ENCODE assay signal across 8 cellular contexts in genomic region chr3:185353823-185354614, GRCh38. TPM values are rescaled to one million over a fixed set of nuclear protein-coding genes. Genes with fewer than 3 reads are reported as not detected.
A peak's percentile ranks its signal among the peaks of the same experiment; 100 is the strongest.
DNase-seq lines count a peak whose midpoint lies in the region; ATAC-seq and TF ChIP-seq lines count a peak whose summit lies in the region.

No MANE protein-coding gene starts in this region.

- H3K9me3 Mint-ChIP-seq in activated B cell treated with CpG ODN at 0.5 μM for 24 hours = peaks cover 5% of the 10 kb centered on the region

- POLR2A ChIA-PET in activated B cell treated with CpG ODN at 0.5 μM for 24 hours (lab: Charles Lee) = no interaction called here

- DNase-seq in CD1c-positive myeloid dendritic cell (ENCODE audit: extremely low spot score) (peak; percentile 69), NCI-H2227 treated with DMSO at 0.1 percent for 48 hours (lab: John Stamatoyannopoulos, UW) (peak; percentile 61), activated B cell treated with CpG ODN at 0.5 μM for 24 hours (peak; percentile 19), cerebellum (ENCODE audit: low spot score) (peak; percentile 29), lower lobe of right lung (peak; percentile 73)
- DNase-seq in stimulated activated CD8-positive, alpha-beta memory T cell treated with anti-CD3 and anti-CD28 coated beads, Interleukin-2, amount 100 ng/mL, for 1 hour (ENCODE audit: low read depth in 2 of 2) = peak; percentile 15 to 21

- H3K27ac ChIP-seq in lower lobe of right lung = no peak overlapping the region

- ATAC-seq in GM19328 (IDR thresholded peaks at IDR 0.05; ENCODE audit: unreplicated experiment) = peak; percentile 91
- ATAC-seq in HG03342 (IDR thresholded peaks at IDR 0.05; ENCODE audit: unreplicated experiment) = peak; percentile 100
- peak; percentile 84 for ATAC-seq in activated B cell treated with CpG ODN at 0.5 μM for 24 hours (ENCODE audit: low read depth)
- ATAC-seq in lower lobe of right lung = peak; percentile 95 to 98

- no peaks in the 10 kb centered on the region for H3K27me3 ChIP-seq in lower lobe of right lung (ENCODE audit: low read depth)

- H3K27me3 Mint-ChIP-seq in activated B cell treated with CpG ODN at 0.5 μM for 24 hours = peaks cover 27% of the 10 kb centered on the region

- H3K36me3 Mint-ChIP-seq in activated B cell treated with CpG ODN at 0.5 μM for 24 hours (ENCODE audit: low read depth) = no peaks in the 10 kb centered on the region

- H3K27ac Mint-ChIP-seq in activated B cell treated with CpG ODN at 0.5 μM for 24 hours = no peak overlapping the region

- no peak overlapping the region for H3K4me3 ChIP-seq in lower lobe of right lung

- no peaks in the 10 kb centered on the region for H3K4me1 Mint-ChIP-seq in activated B cell treated with CpG ODN at 0.5 μM for 24 hours

- H3K4me3 Mint-ChIP-seq in activated B cell treated with CpG ODN at 0.5 μM for 24 hours = no peak overlapping the region

- H3K4me1 ChIP-seq in lower lobe of right lung = no peaks in the 10 kb centered on the region

- H3K9me3 ChIP-seq in lower lobe of right lung = no peaks in the 10 kb centered on the region

- intact Hi-C loops in activated B cell treated with CpG ODN at 0.5 μM for 24 hours (cut with micrococcal nuclease) = loop anchor here (5.0 kb wide), 2 partner anchors 203 to 223 kb away; no protein-coding TSS in a partner anchor
- intact Hi-C loops in lower lobe of right lung (cut with DNase I) = no loop called here

- H3K36me3 ChIP-seq in lower lobe of right lung = no peaks in the 10 kb centered on the region

- TF ChIP-seq CTCF in activated B cell treated with CpG ODN at 0.5 μM for 24 hours (IDR thresholded peaks at IDR 0.05) = no peak
- peak; percentile 61 for TF ChIP-seq CTCF in lower lobe of right lung (IDR thresholded peaks at IDR 0.05)

- CTCF ChIA-PET in activated B cell treated with CpG ODN at 0.5 μM for 24 hours (lab: Charles Lee) = interaction anchor here (1.2 to 1.8 kb wide), 2 partner anchors 218 to 221 kb away, joined by 3 to 6 read pairs; no protein-coding TSS in a partner anchor

RNA-seq across cellular contexts. Expression of gene MAP3K13, which starts 8.9 kb away (rescaled TPM):
- total RNA-seq in activated B cell treated with CpG ODN at 0.5 μM for 24 hours (10.5 and 10.6 TPM in 2 replicates), cerebellum (48.9 TPM), lower lobe of right lung (35.4 TPM)

Comparison
In these comparisons a context has a peak if more than half of its experiments do, and no peak if none do; other contexts are left out.
1. DNase-seq: peak in every context shown above with its lines; median percentile 73 in lower lobe of right lung; 69 in CD1c-positive myeloid dendritic cell; 61 in NCI-H2227 treated with DMSO at 0.1 percent for 48 hours; 29 in cerebellum; 19 in activated B cell treated with CpG ODN at 0.5 μM for 24 hours; 18 in stimulated activated CD8-positive, alpha-beta memory T cell treated with anti-CD3 and anti-CD28 coated beads, Interleukin-2, amount 100 ng/mL, for 1 hour.